ENCODE assay signal across 21 cellular contexts in genomic region chr3:165526367-165526766, GRCh38.
"Had no signal": no experiment of that assay in that cellular context is flagged by ENCODE, and none has a peak within 500 bp of the region (broad histone marks: within the 10 kb centered on the region; RNA-seq: fewer than 3 reads in every experiment).

No MANE protein-coding gene starts in this region.

- H3K36me3 ChIP-seq: esophagus muscularis mucosa, gastrocnemius medialis, left ventricle myocardium inferior, lower lobe of right lung, neutrophil, stomach had no signal

- H3K4me1 Mint-ChIP-seq: memory B cell, naive B cell had no signal

- H3K4me3 ChIP-seq: dorsolateral prefrontal cortex, esophagus muscularis mucosa, gastrocnemius medialis, left ventricle myocardium inferior, lower lobe of right lung, stomach had no signal

- H3K27me3 Mint-ChIP-seq: memory B cell, naive B cell had no signal

- H3K9me3 ChIP-seq: esophagus muscularis mucosa, gastrocnemius medialis, left ventricle myocardium inferior, lower lobe of right lung, neutrophil, stomach had no signal

- DNase-seq: cortex of kidney; dorsolateral prefrontal cortex; effector CD8-positive, alpha-beta T cell; gastrocnemius medialis; kidney; left cardiac atrium; left ventricle myocardium inferior; lower lobe of right lung; midbrain; naive B cell; small intestine; stimulated activated CD4-positive, alpha-beta T cell treated with anti-CD3 and anti-CD28 coated beads, Interleukin-12 subunit alpha, Interleukin-12 subunit beta, amount 100 ng/mL, for 4 hours; stimulated activated naive CD4-positive, alpha-beta T cell; stomach; substantia nigra; trophoblast cell had no signal

- H3K27ac Mint-ChIP-seq: memory B cell, naive B cell, nephron had no signal

- H3K27ac ChIP-seq: dorsolateral prefrontal cortex, epithelial cell of prostate, esophagus muscularis mucosa, gastrocnemius medialis, left ventricle myocardium inferior, lower lobe of right lung, neutrophil, stomach had no signal

- H3K36me3 Mint-ChIP-seq: memory B cell, naive B cell had no signal

- H3K4me1 ChIP-seq: gastrocnemius medialis, left ventricle myocardium inferior, lower lobe of right lung, stomach had no signal

- H3K4me3 Mint-ChIP-seq: memory B cell, naive B cell, nephron had no signal

- H3K27me3 ChIP-seq: dorsolateral prefrontal cortex, esophagus muscularis mucosa, gastrocnemius medialis, neutrophil, stomach had no signal

- H3K9me3 Mint-ChIP-seq: memory B cell, nephron had no signal
